Comparison of ENCODE assay signal across 1 cellular context in genomic region chr16:58727028-58727781, GRCh38.
TF ChIP-seq lines count a peak whose summit lies in the region.

No MANE protein-coding gene starts in this region.

TF ChIP-seq in GM23338, 12 proteins besides CTCF, POLR2A, EP300 and RAD21 (continued from another document):
- no peak for TF ChIP-seq ZNF462 (CRISPR knock-in tag; IDR thresholded peaks at IDR 0.05)
- TF ChIP-seq ZNF331 (CRISPR knock-in tag; IDR thresholded peaks at IDR 0.05; ENCODE audit: low read depth) = no peak
- TF ChIP-seq CREB1 (CRISPR knock-in tag; IDR thresholded peaks at IDR 0.05; ENCODE audit: low read depth) = no peak
- TF ChIP-seq NANOG (IDR thresholded peaks at IDR 0.05; ENCODE audit: borderline replicate concordance) = no peak
